Comparison of ENCODE assay signal across 8 cellular contexts in the genomic region with DNA sequence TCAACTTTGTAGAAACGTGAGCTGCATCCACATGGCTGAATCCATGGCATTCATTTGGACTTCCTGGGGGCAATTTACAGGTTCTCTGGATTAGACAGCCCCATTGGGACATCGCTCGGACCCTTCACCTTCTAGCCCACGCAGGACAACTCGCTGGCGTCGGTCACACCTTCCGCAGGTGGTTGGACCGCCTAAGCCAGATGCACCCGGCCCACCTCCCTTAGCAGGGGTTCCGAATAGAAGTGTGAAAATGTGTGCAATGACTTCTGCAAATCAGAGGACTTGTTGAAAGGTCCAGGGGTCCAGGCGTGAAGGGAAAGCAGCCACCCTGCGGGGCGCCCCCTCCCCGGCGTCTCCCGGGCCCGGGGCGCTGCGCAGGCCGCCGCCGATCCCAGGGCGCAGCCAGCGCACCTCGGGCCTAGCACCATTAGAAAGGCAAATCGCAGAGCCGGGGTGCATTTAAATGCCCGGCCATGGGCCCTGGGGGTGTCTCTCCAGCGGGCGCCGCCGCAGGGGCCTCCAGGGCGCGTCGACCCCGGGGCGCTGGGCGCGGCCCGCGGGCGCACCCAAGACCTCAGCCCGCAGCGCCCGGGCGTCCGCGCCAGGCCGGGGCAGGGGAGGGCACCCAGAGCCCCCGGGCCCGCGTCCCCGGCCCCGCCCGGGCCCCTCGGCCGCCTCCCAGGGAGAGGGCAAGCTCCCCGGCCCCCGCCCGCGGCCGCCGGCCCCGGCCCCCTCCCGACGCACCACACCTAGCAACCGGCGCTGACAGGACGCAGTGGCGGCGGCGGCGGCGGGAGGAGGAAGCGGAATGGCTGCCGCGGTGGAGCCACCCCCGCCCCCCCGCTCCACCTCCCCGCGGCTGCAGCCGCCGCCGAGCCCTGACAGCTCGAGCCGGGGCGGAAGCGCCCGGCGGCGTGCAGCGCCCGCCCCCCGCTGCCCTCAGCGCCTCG. TPM values are rescaled to one million over a fixed set of nuclear protein-coding genes. Genes with fewer than 3 reads are reported as not detected.
DNase-seq lines count a peak whose midpoint lies in the region; ATAC-seq and TF ChIP-seq lines count a peak whose summit lies in the region.

No MANE protein-coding gene starts in this region.

- H3K9me3 ChIP-seq in thymus (ENCODE audit: control insufficient read depth): no peaks in the 10 kb centered on the region

- H3K27ac Mint-ChIP-seq in CD14-positive monocyte: peak overlapping the region; percentile 43 to 89 (median 82)

- H3K36me3 Mint-ChIP-seq in CD14-positive monocyte: peaks cover 0 to 5% of the 10 kb centered on the region in 2 donors

- intact Hi-C loops in CD14-positive monocyte (cut with micrococcal nuclease): loop anchor here (5.0 to 10.0 kb wide), 5 partner anchors 37 to 95 kb away; no protein-coding TSS in a partner anchor

- peaks cover 3% of the 10 kb centered on the region for H3K36me3 ChIP-seq in thymus (ENCODE audit: control insufficient read depth, insufficient read depth)

- 5% methylated on average over 97 of the region's 97 CpGs for WGBS in thymus

- peaks cover 62% of the 10 kb centered on the region for H3K4me1 Mint-ChIP-seq in CD14-positive monocyte

- peak; percentile 63 for DNase-seq in CD14-positive monocyte (ENCODE audit: low spot score)
- DNase-seq in activated gamma-delta T cell treated with anti-CD3 and anti-CD28 coated beads, Interleukin-2, amount 50 U/mL, for 16 hours (ENCODE audit: low read depth): peak; percentile 55
- DNase-seq in glomerular visceral epithelial cell (ENCODE audit: extremely low spot score): peak; percentile 67
- peak; percentile 63 for DNase-seq in occipital lobe (lab: John Stamatoyannopoulos, UW)

- peak; percentile 47 for TF ChIP-seq POLR2A in Raji (IDR thresholded peaks at IDR 0.05; ENCODE audit: insufficient read depth, low read depth, low read length)

- H3K27me3 ChIP-seq in thymus (ENCODE audit: control insufficient read depth, insufficient read depth): peaks cover 2% of the 10 kb centered on the region

- H3K4me3 ChIP-seq in thymus (ENCODE audit: low read length): peak overlapping the region; percentile 86

- no peaks in the 10 kb centered on the region for H3K9me3 Mint-ChIP-seq in CD14-positive monocyte

- peaks cover 0 to 3% (median 2%) of the 10 kb centered on the region in 3 donors for H3K27me3 Mint-ChIP-seq in CD14-positive monocyte (ENCODE audit: low read depth in 3 of 3)

- peak overlapping the region; percentile 52 for H3K27ac ChIP-seq in thymus (ENCODE audit: low read depth)

- no peak for TF ChIP-seq CTCF in CD14-positive monocyte (IDR thresholded peaks at IDR 0.05)

- H3K4me1 ChIP-seq in thymus (ENCODE audit: control insufficient read depth, insufficient read depth, low read length): peaks cover 2% of the 10 kb centered on the region

- peak overlapping the region; percentile 85 to 87 for H3K4me3 Mint-ChIP-seq in CD14-positive monocyte

- ATAC-seq in GM19397 (IDR thresholded peaks at IDR 0.05; ENCODE audit: unreplicated experiment) (peak; percentile 82), HG03571 (IDR thresholded peaks at IDR 0.05; ENCODE audit: unreplicated experiment) (peak; percentile 72)

RNA-seq across cellular contexts. Expression of gene JAZF1, which starts 1.2 kb away (rescaled TPM):
- polyA plus RNA-seq in CD14-positive monocyte (10 to 100 TPM; 12.1 to 17.2 TPM), thymus (14.5 TPM)
- total RNA-seq in occipital lobe: 62.1 TPM

Comparison
In these comparisons a context has a peak if more than half of its experiments do, and no peak if none do; other contexts are left out.
1. Peak in every context shown above with its lines: DNase-seq, ATAC-seq, H3K4me3 ChIP-seq and H3K27ac ChIP-seq.